In the genomic region with DNA sequence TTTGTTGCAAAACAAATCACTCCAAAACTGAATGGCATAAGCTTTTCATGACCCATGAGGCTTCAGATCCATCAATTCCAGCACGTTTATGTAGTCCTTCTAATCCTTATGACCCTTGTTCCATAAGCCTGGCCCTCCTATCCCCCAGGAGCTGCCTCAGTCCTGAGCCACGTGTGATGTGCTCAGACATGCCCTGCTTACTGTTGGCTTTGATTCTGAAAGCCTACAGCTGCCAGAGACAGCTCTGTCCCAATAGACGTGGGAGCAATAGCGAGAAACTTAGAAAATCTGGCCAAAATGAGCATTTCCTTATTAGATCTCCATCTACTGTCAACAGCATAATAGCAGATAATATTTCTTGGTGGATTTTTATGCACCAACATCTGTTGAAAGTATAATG, we compare ENCODE assay signal across 20 cellular contexts. TPM values are rescaled to one million over a fixed set of nuclear protein-coding genes. Genes with fewer than 3 reads are reported as not detected.
A peak's percentile ranks its signal among the peaks of the same experiment; 100 is the strongest.
DNase-seq lines count a peak whose midpoint lies in the region; ATAC-seq, FAIRE-seq and TF ChIP-seq lines count a peak whose summit lies in the region.
"Had no signal": no experiment of that assay in that cellular context is flagged by ENCODE, and none has a peak within 500 bp of the region (broad histone marks: within the 10 kb centered on the region; RNA-seq: fewer than 3 reads in every experiment).

No MANE protein-coding gene starts in this region.

- peak overlapping the region in 3 of 5 experiments; percentile 15 to 78 (median 57) for H3K27ac Mint-ChIP-seq in brain
- H3K27ac Mint-ChIP-seq: activated naive CD8-positive, alpha-beta T cell treated with anti-CD3 and anti-CD28 coated beads, Interleukin-2, amount 50 U/mL, for 24 hours; HFFc6; T-helper 17 cell had no signal

- H3K4me1 ChIP-seq in heart left ventricle (peaks cover 0 to 20% (median 2%) of the 10 kb centered on the region in 12 donors), pancreas (peaks cover 8 to 19% (median 9%) of the 10 kb centered on the region in 3 donors), tibial nerve (peaks cover 0 to 18% (median 0%) of the 10 kb centered on the region in 4 donors)
- H3K4me1 ChIP-seq: colonic mucosa had no signal

- peaks cover 0 to 2% (median 0%) of the 10 kb centered on the region in 5 experiments for H3K9me3 Mint-ChIP-seq in brain
- H3K9me3 Mint-ChIP-seq: activated naive CD8-positive, alpha-beta T cell treated with anti-CD3 and anti-CD28 coated beads, Interleukin-2, amount 50 U/mL, for 24 hours; HFFc6 had no signal

- TF ChIP-seq POLR2A in heart left ventricle (IDR thresholded peaks at IDR 0.05): no peak
- TF ChIP-seq POLR2A in GM18505 (IDR thresholded peaks at IDR 0.05; ENCODE audit: borderline replicate concordance, extremely low read depth, insufficient read depth, insufficient read length): no peak
- TF ChIP-seq POLR2A in tibial nerve (IDR thresholded peaks at IDR 0.05): no peak

- DNase-seq in LHCN-M2 (ENCODE audit: low read depth) (peak; percentile 12), heart left ventricle (peak in 1 of 5 donors; percentile 35), pancreas (no peak), GM10266 (ENCODE audit: extremely low spot score) (no peak), tibial nerve (ENCODE audit: low spot score in 2 of 2) (no peak)
- DNase-seq: activated CD4-positive, alpha-beta T cell treated with anti-CD3 and anti-CD28 coated beads for 48 hours; activated naive CD8-positive, alpha-beta T cell treated with anti-CD3 and anti-CD28 coated beads, Interleukin-2, amount 50 U/mL, for 24 hours; activated T-cell treated with anti-CD3 and anti-CD28 coated beads, Interleukin-2, amount 50 U/mL, for 1 hour; colonic mucosa; DMS53; HFFc6; midbrain; NCI-H187; NCI-H526 treated with DMSO at 0.1 percent for 48 hours; T-helper 17 cell had no signal

- no peak overlapping the region for H3K27ac ChIP-seq in heart left ventricle
- H3K27ac ChIP-seq in pancreas: no peak overlapping the region
- no peak overlapping the region for H3K27ac ChIP-seq in tibial nerve
- H3K27ac ChIP-seq: colonic mucosa, esophagus muscularis mucosa had no signal

- H3K4me3 ChIP-seq in heart left ventricle (no peak overlapping the region), pancreas (no peak overlapping the region), tibial nerve (no peak overlapping the region)
- H3K4me3 ChIP-seq: colonic mucosa, esophagus muscularis mucosa had no signal

- H3K4me1 Mint-ChIP-seq in brain: peaks cover 36% of the 10 kb centered on the region
- H3K4me1 Mint-ChIP-seq: T-helper 17 cell had no signal

- no peaks in the 10 kb centered on the region for H3K27me3 Mint-ChIP-seq in brain
- H3K27me3 Mint-ChIP-seq: activated naive CD8-positive, alpha-beta T cell treated with anti-CD3 and anti-CD28 coated beads, Interleukin-2, amount 50 U/mL, for 24 hours had no signal

- peak in 1 of 2 donors; percentile 31 for TF ChIP-seq EP300 in tibial nerve (IDR thresholded peaks at IDR 0.05)

- no peaks in the 10 kb centered on the region for H3K36me3 Mint-ChIP-seq in brain

- no peak overlapping the region for H3K4me3 Mint-ChIP-seq in brain
- H3K4me3 Mint-ChIP-seq: activated naive CD8-positive, alpha-beta T cell treated with anti-CD3 and anti-CD28 coated beads, Interleukin-2, amount 50 U/mL, for 24 hours; HFFc6; T-helper 17 cell had no signal

- no peak for FAIRE-seq in pancreas (lab: Jason Lieb, UNC)
- FAIRE-seq: RCC 7860 had no signal

- intact Hi-C loops in heart left ventricle (cut with DNase I): no loop called here
- intact Hi-C loops in pancreas (cut with DNase I): no loop called here

- TF ChIP-seq CTCF in brain (conservative IDR thresholded peaks at IDR 0.05) (no peak), heart left ventricle (IDR thresholded peaks at IDR 0.05) (no peak), pancreas (IDR thresholded peaks at IDR 0.05) (no peak), GM10266 (IDR thresholded peaks at IDR 0.05; ENCODE audit: control insufficient read depth, insufficient read depth, low read depth, missing control alignments) (no peak), tibial nerve (IDR thresholded peaks at IDR 0.05) (no peak)

- H3K36me3 ChIP-seq in heart left ventricle: no peaks in the 10 kb centered on the region
- no peaks in the 10 kb centered on the region for H3K36me3 ChIP-seq in pancreas
- H3K36me3 ChIP-seq in tibial nerve: no peaks in the 10 kb centered on the region
- H3K36me3 ChIP-seq: colonic mucosa, esophagus muscularis mucosa had no signal

- WGBS in heart left ventricle, 4 donors: 34 to 54% (median 43%) methylated on average over 4 of the region's 4 CpGs
- WGBS in pancreas, 2 donors: 32 to 36% methylated on average over 4 of the region's 4 CpGs
- WGBS in tibial nerve, 2 donors: 47 to 59% methylated on average over 4 of the region's 4 CpGs

- ATAC-seq in heart left ventricle (peak in 3 of 4 donors; percentile 52 to 79 (median 56)), pancreas (peak; percentile 64 to 85 (median 74)), GM18505 (IDR thresholded peaks at IDR 0.05; ENCODE audit: unreplicated experiment) (no peak), GM18868 (IDR thresholded peaks at IDR 0.05; ENCODE audit: unreplicated experiment) (no peak)
- ATAC-seq: activated naive CD8-positive, alpha-beta T cell treated with anti-CD3 and anti-CD28 coated beads, Interleukin-2, amount 50 U/mL, for 24 hours; T-helper 17 cell had no signal

- H3K27me3 ChIP-seq in heart left ventricle (no peaks in the 10 kb centered on the region), pancreas (no peaks in the 10 kb centered on the region), tibial nerve (no peaks in the 10 kb centered on the region)
- H3K27me3 ChIP-seq: colonic mucosa, esophagus muscularis mucosa had no signal

- H3K9me3 ChIP-seq in heart left ventricle (no peaks in the 10 kb centered on the region), pancreas (no peaks in the 10 kb centered on the region), tibial nerve (no peaks in the 10 kb centered on the region)
- H3K9me3 ChIP-seq: colonic mucosa, esophagus muscularis mucosa had no signal

RNA-seq across cellular contexts. Expression of a gene that starts 33.2 kb away (rescaled TPM):
- 28.3 and 31.6 TPM in 2 replicates for total RNA-seq in LHCN-M2 (2014; rRNA removed)
- polyA plus RNA-seq in LHCN-M2 (2012): 5.3 TPM
- 14.8 TPM for polyA plus RNA-seq in brain (ENCODE audit: insufficient read depth, low read depth, low replicate concordance)
- total RNA-seq in heart left ventricle: 10 to 100 TPM; 11.4 to 66.7 (median 24.5) TPM
- 10 to 100 TPM in 1 of 2 donors, 1 to 10 TPM in 1; 4.8 to 20.3 TPM for polyA plus RNA-seq in heart left ventricle
- 10 to 100 TPM in 4 of 6 donors, 1 to 10 TPM in 2; 5.3 to 26.1 (median 15.3) TPM for total RNA-seq in pancreas
- polyA plus RNA-seq in pancreas: 10 to 100 TPM in 1 of 2 donors, 1 to 10 TPM in 1; 7.0 to 13.1 TPM
- total RNA-seq in tibial nerve: 10 to 100 TPM; 66.5 to 85.2 (median 72.8) TPM

Comparison
In these comparisons a context has a peak if more than half of its experiments do, and no peak if none do; other contexts are left out.
1. ATAC-seq: peak in heart left ventricle (3 of 4) and pancreas (4 of 4); none in GM18505 (single experiment) and GM18868 (single experiment).